ENCODE assay signal across 10 cellular contexts in genomic region chr5:80069918-80070318, GRCh38. TPM values are rescaled to one million over a fixed set of nuclear protein-coding genes. Genes with fewer than 3 reads are reported as not detected.
DNase-seq lines count a peak whose midpoint lies in the region; ATAC-seq and TF ChIP-seq lines count a peak whose summit lies in the region.
"Had no signal": no experiment of that assay in that cellular context is flagged by ENCODE, and none has a peak within 500 bp of the region (broad histone marks: within the 10 kb centered on the region; RNA-seq: fewer than 3 reads in every experiment).

No MANE protein-coding gene starts in this region.

- no peak for ATAC-seq in stimulated activated memory B cell treated with anti-CD40 and anti-IgM and Interleukin-4, amounts not matched to agents 10 μg/mL and 1 μg/mL and 100 μg/mL, for 72 hours
- no peak for ATAC-seq in HG02981 (IDR thresholded peaks at IDR 0.05; ENCODE audit: unreplicated experiment)

- no peaks in the 10 kb centered on the region for H3K27me3 ChIP-seq in left ventricle myocardium inferior (ENCODE audit: low read depth)

- peak overlapping the region; percentile 58 for H3K27ac Mint-ChIP-seq in T-helper 2 cell treated with Interferon-gamma antibody and Interleukin-4, amounts not matched to agents 5 μg/mL and 100 μg/mL, for 36 hours
- peak overlapping the region; percentile 57 for H3K27ac Mint-ChIP-seq in stimulated activated memory B cell treated with anti-CD40 and anti-IgM and Interleukin-4, amounts not matched to agents 10 μg/mL and 1 μg/mL and 100 μg/mL, for 72 hours
- H3K27ac Mint-ChIP-seq in HFFc6, result no peak overlapping the region
- H3K27ac Mint-ChIP-seq: activated CD4-positive, alpha-beta memory T cell treated with anti-CD3 and anti-CD28 coated beads, Interleukin-2, amount 10 ng/mL, durations not matched to agents 7 days and 5 days had no signal

- no peaks in the 10 kb centered on the region for H3K9me3 Mint-ChIP-seq in T-helper 2 cell treated with Interferon-gamma antibody and Interleukin-4, amounts not matched to agents 5 μg/mL and 100 μg/mL, for 36 hours
- no peaks in the 10 kb centered on the region for H3K9me3 Mint-ChIP-seq in stimulated activated memory B cell treated with anti-CD40 and anti-IgM and Interleukin-4, amounts not matched to agents 10 μg/mL and 1 μg/mL and 100 μg/mL, for 72 hours
- H3K9me3 Mint-ChIP-seq in HFFc6, result no peaks in the 10 kb centered on the region
- H3K9me3 Mint-ChIP-seq: activated CD4-positive, alpha-beta memory T cell treated with anti-CD3 and anti-CD28 coated beads, Interleukin-2, amount 10 ng/mL, durations not matched to agents 7 days and 5 days had no signal

- H3K27ac ChIP-seq in left ventricle myocardium inferior (replicated peaks), result peak overlapping the region; percentile 73

- H3K4me1 Mint-ChIP-seq in T-helper 2 cell treated with Interferon-gamma antibody and Interleukin-4, amounts not matched to agents 5 μg/mL and 100 μg/mL, for 36 hours (ENCODE audit: low read depth), result peaks cover 14% of the 10 kb centered on the region
- peaks cover 17% of the 10 kb centered on the region for H3K4me1 Mint-ChIP-seq in stimulated activated memory B cell treated with anti-CD40 and anti-IgM and Interleukin-4, amounts not matched to agents 10 μg/mL and 1 μg/mL and 100 μg/mL, for 72 hours
- peaks cover 26% of the 10 kb centered on the region for H3K4me1 Mint-ChIP-seq in HFFc6 (ENCODE audit: low read depth)

- TF ChIP-seq CTCF in left ventricle myocardium inferior (IDR thresholded peaks at IDR 0.05; ENCODE audit: borderline replicate concordance), result no peak
- no peak for TF ChIP-seq CTCF in HFFc6 (IDR thresholded peaks at IDR 0.05)

- no peaks in the 10 kb centered on the region for H3K27me3 Mint-ChIP-seq in T-helper 2 cell treated with Interferon-gamma antibody and Interleukin-4, amounts not matched to agents 5 μg/mL and 100 μg/mL, for 36 hours (ENCODE audit: low read depth)
- H3K27me3 Mint-ChIP-seq in stimulated activated memory B cell treated with anti-CD40 and anti-IgM and Interleukin-4, amounts not matched to agents 10 μg/mL and 1 μg/mL and 100 μg/mL, for 72 hours, result no peaks in the 10 kb centered on the region
- peaks cover 11% of the 10 kb centered on the region for H3K27me3 Mint-ChIP-seq in HFFc6 (ENCODE audit: insufficient read depth)
- H3K27me3 Mint-ChIP-seq: activated CD4-positive, alpha-beta memory T cell treated with anti-CD3 and anti-CD28 coated beads, Interleukin-2, amount 10 ng/mL, durations not matched to agents 7 days and 5 days had no signal

- H3K36me3 ChIP-seq in left ventricle myocardium inferior, result peaks cover 6% of the 10 kb centered on the region

- no peak for DNase-seq in T-helper 2 cell treated with Interferon-gamma antibody and Interleukin-4, amounts not matched to agents 5 μg/mL and 100 μg/mL, for 36 hours (ENCODE audit: low spot score)
- no peak for DNase-seq in T-helper 2 cell
- peak; percentile 80 to 85 for DNase-seq in NOMO-1 (lab: John Stamatoyannopoulos, UW; ENCODE audit: unreplicated experiment in 2 of 2)
- no peak for DNase-seq in left ventricle myocardium inferior
- DNase-seq in HFFc6, result no peak
- no peak for DNase-seq in LoVo (ENCODE audit: low spot score)
- DNase-seq: activated CD4-positive, alpha-beta memory T cell treated with anti-CD3 and anti-CD28 coated beads, Interleukin-2, amount 10 ng/mL, durations not matched to agents 7 days and 5 days; NCI-H1417 treated with DMSO at 0.1 percent for 48 hours had no signal

- H3K4me1 ChIP-seq in left ventricle myocardium inferior, result peaks cover 21% of the 10 kb centered on the region

- no peaks in the 10 kb centered on the region for H3K9me3 ChIP-seq in left ventricle myocardium inferior (replicated peaks)

- intact Hi-C loops in left ventricle myocardium inferior (cut with micrococcal nuclease), result no loop called here

- H3K4me3 ChIP-seq in left ventricle myocardium inferior, result no peak overlapping the region

- no peak overlapping the region for H3K4me3 Mint-ChIP-seq in T-helper 2 cell treated with Interferon-gamma antibody and Interleukin-4, amounts not matched to agents 5 μg/mL and 100 μg/mL, for 36 hours
- no peak overlapping the region for H3K4me3 Mint-ChIP-seq in stimulated activated memory B cell treated with anti-CD40 and anti-IgM and Interleukin-4, amounts not matched to agents 10 μg/mL and 1 μg/mL and 100 μg/mL, for 72 hours
- no peak overlapping the region for H3K4me3 Mint-ChIP-seq in HFFc6
- H3K4me3 Mint-ChIP-seq: activated CD4-positive, alpha-beta memory T cell treated with anti-CD3 and anti-CD28 coated beads, Interleukin-2, amount 10 ng/mL, durations not matched to agents 7 days and 5 days had no signal

- H3K36me3 Mint-ChIP-seq in T-helper 2 cell treated with Interferon-gamma antibody and Interleukin-4, amounts not matched to agents 5 μg/mL and 100 μg/mL, for 36 hours (ENCODE audit: low read depth), result no peaks in the 10 kb centered on the region
- no peaks in the 10 kb centered on the region for H3K36me3 Mint-ChIP-seq in stimulated activated memory B cell treated with anti-CD40 and anti-IgM and Interleukin-4, amounts not matched to agents 10 μg/mL and 1 μg/mL and 100 μg/mL, for 72 hours
- H3K36me3 Mint-ChIP-seq in HFFc6 (ENCODE audit: low read depth), result no peaks in the 10 kb centered on the region

RNA-seq across cellular contexts. Expression of gene THBS4, which starts 34.8 kb away (rescaled TPM):
- total RNA-seq in left ventricle myocardium inferior, result 51.4 TPM
- total RNA-seq in HFFc6 (2021; fragmentation: NEBNext Ultra II Directional; extraction: Animal tissue kit (Norgen Biotek cat#: 25700)), result under 1 TPM in 5 of 6 experiments, not detected in 1; 0.43 to 0.82 (median 0.71) TPM

Comparison
In these comparisons a context has a peak if more than half of its experiments do, and no peak if none do; other contexts are left out.
1. DNase-seq: peak in NOMO-1 (2 of 2); none in T-helper 2 cell treated with Interferon-gamma antibody and Interleukin-4, amounts not matched to agents 5 μg/mL and 100 μg/mL, for 36 hours (single experiment), T-helper 2 cell (0 of 5), left ventricle myocardium inferior (single experiment), HFFc6 (single experiment) and LoVo (single experiment).
2. RNA of gene THBS4, which starts 34.8 kb away (total RNA-seq): 51.4 TPM in left ventricle myocardium inferior (single experiment); 0.43 to 0.82 TPM in HFFc6; every median in the first group is over 10 times any median in the second.